In genomic region chr16:11677959-11678881, GRCh38 we compare ENCODE assay signal across 12 cellular contexts. TPM values are rescaled to one million over a fixed set of nuclear protein-coding genes. Genes with fewer than 3 reads are reported as not detected.
A peak's percentile ranks its signal among the peaks of the same experiment; 100 is the strongest.
DNase-seq lines count a peak whose midpoint lies in the region; ATAC-seq, FAIRE-seq and TF ChIP-seq lines count a peak whose summit lies in the region.
"Had no signal": no experiment of that assay in that cellular context is flagged by ENCODE, and none has a peak within 500 bp of the region (broad histone marks: within the 10 kb centered on the region; RNA-seq: fewer than 3 reads in every experiment).

No MANE protein-coding gene starts in this region.

- H3K4me3 ChIP-seq in CD8-positive, alpha-beta T cell (ENCODE audit: low read depth, low read length) = no peak overlapping the region
- no peak overlapping the region for H3K4me3 ChIP-seq in osteoblast (ENCODE audit: insufficient read depth, low read length)
- H3K4me3 ChIP-seq: HAP-1 had no signal

- no peaks in the 10 kb centered on the region for H3K27me3 Mint-ChIP-seq in CD8-positive, alpha-beta T cell (ENCODE audit: low read depth)
- H3K27me3 Mint-ChIP-seq in chondrocyte (ENCODE audit: low read depth) = no peaks in the 10 kb centered on the region

- H3K79me2 ChIP-seq in osteoblast (ENCODE audit: insufficient read depth, low read length) = peaks cover 25% of the 10 kb centered on the region

- peak overlapping the region; percentile 73 for H3K27ac Mint-ChIP-seq in CD8-positive, alpha-beta T cell
- H3K27ac Mint-ChIP-seq in chondrocyte (ENCODE audit: unreplicated experiment) = no peak overlapping the region

- peaks cover 15% of the 10 kb centered on the region for H3K36me3 ChIP-seq in CD8-positive, alpha-beta T cell (ENCODE audit: insufficient read depth, low read length)
- H3K36me3 ChIP-seq in osteoblast (ENCODE audit: insufficient read depth, low read length) = peaks cover 33% of the 10 kb centered on the region

- no peak for FAIRE-seq in urothelium cell line (lab: Jason Lieb, UNC)

- DNase-seq in CD8-positive, alpha-beta T cell = no peak
- DNase-seq in chondrocyte (ENCODE audit: low spot score) (peak; percentile 37), osteoblast (ENCODE audit: insufficient read length, low spot score, missing footprints) (no peak), activated gamma-delta T cell treated with Interleukin-2 at 50 U/mL for 16 hours (no peak), NCI-H226 (no peak), amniotic stem cell (lab: John Stamatoyannopoulos, UW) (no peak), urothelium cell line (ENCODE audit: low spot score) (no peak)
- DNase-seq: GF-D8; SK-N-SH; stimulated activated CD4-positive, alpha-beta T cell treated with anti-CD3 and anti-CD28 coated beads, Interleukin-15, amount 100 ng/mL, for 24 hours had no signal

- intact Hi-C loops in CD8-positive, alpha-beta T cell (cut with DNase I, micrococcal nuclease) = no loop called here

- peaks cover 37% of the 10 kb centered on the region for H3K4me1 ChIP-seq in CD8-positive, alpha-beta T cell (ENCODE audit: insufficient read depth, low read length)
- H3K4me1 ChIP-seq in osteoblast (ENCODE audit: insufficient read depth, low read length) = peaks cover 30% of the 10 kb centered on the region
- H3K4me1 ChIP-seq: HAP-1 had no signal

- peaks cover 75% of the 10 kb centered on the region for H3K4me1 Mint-ChIP-seq in CD8-positive, alpha-beta T cell (ENCODE audit: low read depth)
- peaks cover 39% of the 10 kb centered on the region for H3K4me1 Mint-ChIP-seq in chondrocyte (ENCODE audit: low read depth)

- H4K20me1 ChIP-seq in osteoblast (ENCODE audit: insufficient read depth, low read length) = peaks cover 73% of the 10 kb centered on the region

- no peaks in the 10 kb centered on the region for H3K27me3 ChIP-seq in CD8-positive, alpha-beta T cell (ENCODE audit: insufficient read depth, low read length)
- H3K27me3 ChIP-seq in osteoblast (ENCODE audit: insufficient read depth, low read length) = no peaks in the 10 kb centered on the region

- POLR2A ChIA-PET in CD8-positive, alpha-beta T cell (lab: Charles Lee) = interaction anchor here (0.7 to 0.9 kb wide), 2 partner anchors 46 to 47 kb away, joined by 4 read pairs; no protein-coding TSS in a partner anchor

- peaks cover 76% of the 10 kb centered on the region for H3K36me3 Mint-ChIP-seq in CD8-positive, alpha-beta T cell
- peaks cover 22% of the 10 kb centered on the region for H3K36me3 Mint-ChIP-seq in chondrocyte (ENCODE audit: low read depth)

- no peak overlapping the region for H3K27ac ChIP-seq in CD8-positive, alpha-beta T cell (ENCODE audit: low read depth, low read length)
- H3K27ac ChIP-seq in osteoblast (ENCODE audit: low read depth, low read length) = peak overlapping the region; percentile 56

- no peak for TF ChIP-seq CTCF in CD8-positive, alpha-beta T cell (IDR thresholded peaks at IDR 0.05)
- no peak for TF ChIP-seq CTCF in chondrocyte (IDR thresholded peaks at IDR 0.05)
- no peak for TF ChIP-seq CTCF in osteoblast (IDR thresholded peaks at IDR 0.05; ENCODE audit: extremely low read depth, low read depth, low read length)

- H3K4me2 ChIP-seq in osteoblast (ENCODE audit: insufficient read depth, low read length) = peak overlapping the region; percentile 3
- H3K4me2 ChIP-seq: SK-N-SH had no signal

- H3K9me3 ChIP-seq in CD8-positive, alpha-beta T cell (ENCODE audit: low read length) = no peaks in the 10 kb centered on the region
- no peaks in the 10 kb centered on the region for H3K9me3 ChIP-seq in osteoblast (ENCODE audit: low read depth, low read length)
- H3K9me3 ChIP-seq: HAP-1, SK-N-SH had no signal

- no peaks in the 10 kb centered on the region for H3K9me3 Mint-ChIP-seq in CD8-positive, alpha-beta T cell
- no peaks in the 10 kb centered on the region for H3K9me3 Mint-ChIP-seq in chondrocyte (ENCODE audit: low read depth)

- CTCF ChIA-PET in CD8-positive, alpha-beta T cell (lab: Charles Lee) = interaction anchor here (1.2 to 3.7 kb wide), 8 partner anchors 13 to 271 kb away, joined by 3 to 15 read pairs (median 6); no protein-coding TSS in a partner anchor

- no peak for ATAC-seq in CD8-positive, alpha-beta T cell
- peak; percentile 32 for ATAC-seq in HG02610 (IDR thresholded peaks at IDR 0.05; ENCODE audit: unreplicated experiment)

- H3K4me3 Mint-ChIP-seq in CD8-positive, alpha-beta T cell = peak overlapping the region; percentile 5
- no peak overlapping the region for H3K4me3 Mint-ChIP-seq in chondrocyte (ENCODE audit: unreplicated experiment)

- no peak overlapping the region for H2AFZ ChIP-seq in osteoblast (ENCODE audit: low read length)

RNA-seq across cellular contexts. Expression of gene SNN, which starts 10.0 kb away (rescaled TPM):
- total RNA-seq in CD8-positive, alpha-beta T cell = 100 to 1,000 TPM; 105 to 107 TPM
- total RNA-seq in chondrocyte (12.5 to 15.3 TPM (median 14.0 TPM) in 3 replicates), osteoblast (13.0 and 13.8 TPM in 2 replicates)
